In genomic region chr13:75372517-75372916, GRCh38 we compare ENCODE assay signal across 9 cellular contexts.
DNase-seq lines count a peak whose midpoint lies in the region; ATAC-seq, FAIRE-seq and TF ChIP-seq lines count a peak whose summit lies in the region.
"Had no signal": no experiment of that assay in that cellular context is flagged by ENCODE, and none has a peak within 500 bp of the region (broad histone marks: within the 10 kb centered on the region; RNA-seq: fewer than 3 reads in every experiment).

No MANE protein-coding gene starts in this region.

- intact Hi-C loops in K562 (cut with micrococcal nuclease): loop anchor here (5.0 kb wide), 2 partner anchors 60 to 165 kb away; partner anchors contain the start of gene COMMD6
- intact Hi-C loops in kidney (cut with DNase I): loop anchor here (10.0 kb wide), 1 partner anchor 112 kb away; the partner anchor contains the start of gene TBC1D4

- POLR2A ChIA-PET in K562 (lab: Yijun Ruan, JAX): interaction anchor here (0.5 to 1.2 kb wide), 2 partner anchors 54 to 177 kb away, joined by 3 read pairs; partner anchors contain the start of gene UCHL3

- no CpG with 5 or more reads among the region's 1 CpG for WGBS in K562 (ENCODE audit: insufficient coverage, low coverage, missing lambda C conversion rate)
- WGBS in suprapubic skin: 0% methylated on average over 1 of the region's 1 CpG

- TF ChIP-seq POLR2A in K562 (conservative IDR thresholded peaks at IDR 0.05) (no peak), suprapubic skin (IDR thresholded peaks at IDR 0.05) (no peak), GM12892 (IDR thresholded peaks at IDR 0.05; ENCODE audit: low read depth, low read length) (no peak)

- TF ChIP-seq CTCF in K562 (IDR thresholded peaks at IDR 0.05 in 2 of 3, conservative IDR thresholded peaks at IDR 0.05 in 1 of 3; ENCODE audit: insufficient read depth in 2 of 3, low read depth in 1 of 3, low read length in 3 of 3) (peak; percentile 22 to 51 (median 30); a peak in 3 of 6 replicates), kidney (IDR thresholded peaks at IDR 0.05; ENCODE audit: borderline replicate concordance, extremely low read depth, insufficient read depth) (peak; percentile 66), suprapubic skin (IDR thresholded peaks at IDR 0.05) (peak; percentile 53 to 63)

- H3K4me3 ChIP-seq in CD4-positive, CD25-positive, alpha-beta regulatory T cell (ENCODE audit: low read depth, low read length): no peak overlapping the region
- H3K4me3 ChIP-seq in K562 (no peak overlapping the region), kidney (ENCODE audit: low read length in 2 of 2) (no peak overlapping the region), suprapubic skin (no peak overlapping the region)

- H3K9me1 ChIP-seq in K562 (ENCODE audit: control insufficient read depth, insufficient read depth, low read length): no peaks in the 10 kb centered on the region

- TF ChIP-seq EP300 in K562 (IDR thresholded peaks at IDR 0.05; ENCODE audit: low read length) (no peak), suprapubic skin (IDR thresholded peaks at IDR 0.05) (no peak)

- H3K4me2 ChIP-seq in K562 (ENCODE audit: insufficient read depth, low read length): no peak overlapping the region

- no peak overlapping the region for H3K27ac ChIP-seq in CD4-positive, CD25-positive, alpha-beta regulatory T cell (ENCODE audit: insufficient read depth, low read length, poor library complexity, severe bottlenecking)
- H3K27ac ChIP-seq in K562 (ENCODE audit: extremely low read depth, low read depth, low read length): peak overlapping the region; percentile 41; the same call in 2 of the 3 replicates
- H3K27ac ChIP-seq in kidney (ENCODE audit: low read depth in 2 of 2, low read length in 2 of 2): no peak overlapping the region
- no peak overlapping the region for H3K27ac ChIP-seq in suprapubic skin
- H3K27ac ChIP-seq: neutrophil had no signal

- no TSS peak for BruUV-seq in K562 (replicated peaks; lab: Mats Ljungman, UMichigan)

- H4K20me1 ChIP-seq in K562 (replicated peaks; ENCODE audit: control insufficient read depth, insufficient read depth, low read length): no peaks in the 10 kb centered on the region

- H3K36me3 ChIP-seq in CD4-positive, CD25-positive, alpha-beta regulatory T cell (ENCODE audit: control insufficient read depth, insufficient read depth, low read length): no peaks in the 10 kb centered on the region
- H3K36me3 ChIP-seq in K562 (ENCODE audit: control insufficient read depth, insufficient read depth, low read length) (no peaks in the 10 kb centered on the region), kidney (ENCODE audit: control insufficient read depth in 1 of 2, insufficient read depth in 2 of 2, low read length in 2 of 2) (no peaks in the 10 kb centered on the region), suprapubic skin (no peaks in the 10 kb centered on the region)
- H3K36me3 ChIP-seq: neutrophil had no signal

- DNase-seq in CD4-positive, CD25-positive, alpha-beta regulatory T cell: peak in 2 of 3 donors; percentile 53 to 56
- DNase-seq in NCI-H2227 (lab: John Stamatoyannopoulos, UW; ENCODE audit: unreplicated experiment) (peak; percentile 18), K562 (ENCODE audit: extremely low read depth in 1 of 4, low spot score in 3 of 4) (peak; percentile 13 to 38 (median 22)), kidney (no peak), suprapubic skin (ENCODE audit: low spot score in 2 of 2) (no peak), GM12892 (ENCODE audit: insufficient read length) (no peak)

- peak; percentile 69 to 81 for ATAC-seq in CD4-positive, CD25-positive, alpha-beta regulatory T cell (ENCODE audit: low read depth in 2 of 2)
- peak; percentile 85 for ATAC-seq in GM18867 (IDR thresholded peaks at IDR 0.05; ENCODE audit: unreplicated experiment)
- ATAC-seq in HG03064 (IDR thresholded peaks at IDR 0.05; ENCODE audit: low read depth, unreplicated experiment): peak; percentile 65
- ATAC-seq in K562: peak; percentile 83

- no peaks in the 10 kb centered on the region for H3K4me1 Mint-ChIP-seq in CD4-positive, CD25-positive, alpha-beta regulatory T cell

- H3K79me2 ChIP-seq in K562 (ENCODE audit: control insufficient read depth, insufficient read depth, low read length): peaks cover 13% of the 10 kb centered on the region; the same call in 2 of the 3 replicates

- no peaks in the 10 kb centered on the region for H3K36me3 Mint-ChIP-seq in CD4-positive, CD25-positive, alpha-beta regulatory T cell

- H3K9ac ChIP-seq in K562 (ENCODE audit: insufficient read depth in 1 of 2, low read depth in 2 of 2, low read length in 2 of 2): peak overlapping the region in 1 of 2 experiments; percentile 30; a peak in 1 of 4 replicates
- peak overlapping the region in 1 of 2 donors; percentile 12 for H3K9ac ChIP-seq in kidney (ENCODE audit: low read length in 2 of 2)

- TF ChIP-seq RAD21 in K562 (CRISPR knock-in tag; conservative IDR thresholded peaks at IDR 0.05 in 1 of 2, IDR thresholded peaks at IDR 0.05 in 1 of 2): peak; percentile 40 to 53

- no peaks in the 10 kb centered on the region for H3K27me3 ChIP-seq in CD4-positive, CD25-positive, alpha-beta regulatory T cell (ENCODE audit: control insufficient read depth, insufficient read depth, low read length)
- H3K27me3 ChIP-seq in K562 (ENCODE audit: control insufficient read depth in 2 of 2, insufficient read depth in 2 of 2, low read length in 2 of 2) (no peaks in the 10 kb centered on the region), suprapubic skin (no peaks in the 10 kb centered on the region)

- in situ Hi-C loops in K562 (cut with MboI): no loop called here

- no peak overlapping the region for H3K4me3 Mint-ChIP-seq in CD4-positive, CD25-positive, alpha-beta regulatory T cell

- H3K9me3 Mint-ChIP-seq in CD4-positive, CD25-positive, alpha-beta regulatory T cell: no peaks in the 10 kb centered on the region

- H2AFZ ChIP-seq in K562 (ENCODE audit: low read depth, low read length): no peak overlapping the region

- no peaks in the 10 kb centered on the region for H3K4me1 ChIP-seq in CD4-positive, CD25-positive, alpha-beta regulatory T cell (ENCODE audit: control insufficient read depth, insufficient read depth, low read length, poor library complexity, severe bottlenecking)
- H3K4me1 ChIP-seq in K562 (replicated peaks in 1 of 2; ENCODE audit: control insufficient read depth in 2 of 2, insufficient read depth in 2 of 2, low read length in 2 of 2) (peaks cover 0 to 15% of the 10 kb centered on the region in 2 experiments; a peak in 3 of 5 replicates), kidney (ENCODE audit: control insufficient read depth in 1 of 2, insufficient read depth in 1 of 2, low read depth in 1 of 2, low read length in 2 of 2) (peaks cover 4 to 20% of the 10 kb centered on the region in 2 donors), suprapubic skin (peaks cover 7% of the 10 kb centered on the region)

- no peak overlapping the region for H3K27ac Mint-ChIP-seq in CD4-positive, CD25-positive, alpha-beta regulatory T cell

- no peaks in the 10 kb centered on the region for H3K9me3 ChIP-seq in CD4-positive, CD25-positive, alpha-beta regulatory T cell (ENCODE audit: control insufficient read depth in 2 of 2, low read length in 2 of 2)
- H3K9me3 ChIP-seq in K562 (replicated peaks; ENCODE audit: control insufficient read depth, insufficient read depth, low read depth, low read length) (no peaks in the 10 kb centered on the region), kidney (ENCODE audit: control insufficient read depth in 1 of 2, low read length in 2 of 2) (no peaks in the 10 kb centered on the region), suprapubic skin (no peaks in the 10 kb centered on the region)
- H3K9me3 ChIP-seq: neutrophil had no signal

- CTCF ChIA-PET in K562 (lab: Yijun Ruan, JAX; ENCODE audit: low intra/inter-chr PET ratio): interaction anchor here (1.0 to 1.4 kb wide), 2 partner anchors 109 to 110 kb away, joined by 3 read pairs; partner anchors contain the start of gene TBC1D4

- H3K27me3 Mint-ChIP-seq in CD4-positive, CD25-positive, alpha-beta regulatory T cell: no peaks in the 10 kb centered on the region

- no peak for FAIRE-seq in K562 (lab: Jason Lieb, UNC)
- FAIRE-seq in kidney (lab: Jason Lieb, UNC): peak; percentile 77
- no peak for FAIRE-seq in GM12892 (lab: Jason Lieb, UNC)

TF ChIP-seq in K562, 482 proteins besides CTCF, POLR2A, EP300 and RAD21 (continues in another document):
- peak; percentile 85 for TF ChIP-seq C11orf30 (IDR thresholded peaks at IDR 0.05; ENCODE audit: low read depth)
- peak; percentile 8; the same call in 1 of the 2 replicates for TF ChIP-seq MAFF (IDR thresholded peaks at IDR 0.05; ENCODE audit: low read length)
- peak; percentile 93 for TF ChIP-seq ZNF316 (IDR thresholded peaks at IDR 0.05)
- no peak for TF ChIP-seq SPI1 (IDR thresholded peaks at IDR 0.05; ENCODE audit: borderline replicate concordance, low read depth, low read length)
- no peak for TF ChIP-seq NFRKB (IDR thresholded peaks at IDR 0.05; ENCODE audit: low read depth)
- peak; percentile 65 for TF ChIP-seq MAFG (tag; conservative IDR thresholded peaks at IDR 0.05)
- TF ChIP-seq CBX1 (IDR thresholded peaks at IDR 0.05; ENCODE audit: low read depth): no peak
- TF ChIP-seq ZNF384 (IDR thresholded peaks at IDR 0.05; ENCODE audit: low read depth, low read length): peak; percentile 71; the same call in 1 of the 2 replicates
- no peak for TF ChIP-seq HMGN3 (IDR thresholded peaks at IDR 0.05; ENCODE audit: borderline replicate concordance, extremely low read depth, insufficient read length, low read depth, low read length)

Comparison
In these comparisons a context has a peak if more than half of its experiments do, and no peak if none do; other contexts are left out.
1. DNase-seq: peak in CD4-positive, CD25-positive, alpha-beta regulatory T cell (2 of 3), NCI-H2227 (single experiment) and K562 (4 of 4); none in kidney (single experiment), suprapubic skin (0 of 2) and GM12892 (single experiment).
2. Peak in every context shown above with its lines, with median percentiles within 50 percentile points of each other: ATAC-seq and CTCF ChIP-seq.